Comparison of ENCODE assay signal across 28 cellular contexts in the genomic region with DNA sequence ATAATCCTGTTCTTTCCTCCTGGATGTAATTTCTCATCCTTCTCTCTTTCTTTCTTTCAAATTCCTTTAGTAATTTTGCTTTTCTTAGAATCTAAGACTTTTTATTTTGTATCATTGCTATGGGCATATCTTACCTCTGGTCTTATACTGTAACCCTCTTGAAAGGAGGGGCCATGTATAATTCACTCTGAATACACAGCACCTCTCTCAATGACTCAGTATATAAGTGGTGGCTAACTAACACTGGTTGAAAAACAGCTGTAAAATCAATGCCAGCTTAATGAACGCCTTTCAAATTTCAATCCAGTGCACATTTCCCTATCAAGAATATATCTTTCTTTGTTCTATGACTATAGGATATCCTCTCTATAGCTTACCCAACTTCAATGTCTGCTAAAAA.
"Had no signal": no experiment of that assay in that cellular context is flagged by ENCODE, and none has a peak within 500 bp of the region (broad histone marks: within the 10 kb centered on the region; RNA-seq: fewer than 3 reads in every experiment).

No MANE protein-coding gene starts in this region.

- FAIRE-seq: endothelial cell of umbilical vein, kidney, TTC549, urothelium cell line had no signal

- H3K27me3 ChIP-seq: gastroesophageal sphincter, spleen had no signal

- H3K27ac ChIP-seq: gastroesophageal sphincter, lower lobe of right lung, spleen, thoracic aorta, WERI-Rb-1 had no signal

- H3K9me3 ChIP-seq: gastroesophageal sphincter, lower lobe of right lung, spleen, thoracic aorta had no signal

- H3K4me1 Mint-ChIP-seq: activated CD4-positive, alpha-beta memory T cell treated with anti-CD3 and anti-CD28 coated beads, Interleukin-2, amount 10 ng/mL, durations not matched to agents 7 days and 5 days; activated CD4-positive, alpha-beta T cell treated with anti-CD3 and anti-CD28 coated beads, Interleukin-2, amount 10 ng/mL, durations not matched to agents 7 days and 5 days; activated naive CD8-positive, alpha-beta T cell treated with anti-CD3 and anti-CD28 coated beads, Interleukin-2, amount 50 U/mL, for 24 hours had no signal

- H3K9me3 Mint-ChIP-seq: activated CD4-positive, alpha-beta memory T cell treated with anti-CD3 and anti-CD28 coated beads, Interleukin-2, amount 10 ng/mL, durations not matched to agents 7 days and 5 days; activated CD4-positive, alpha-beta T cell treated with anti-CD3 and anti-CD28 coated beads, Interleukin-2, amount 10 ng/mL, durations not matched to agents 7 days and 5 days; activated naive CD8-positive, alpha-beta T cell treated with anti-CD3 and anti-CD28 coated beads, Interleukin-2, amount 50 U/mL, for 24 hours; activated T-cell treated with anti-CD3 and anti-CD28 coated beads, Interleukin-2, amount 50 U/mL, for 24 hours; activated T-helper 2 cell treated with anti-CD3 and anti-CD28 coated beads, Interferon-gamma antibody, Interleukin-2, Interleukin-4, amounts not matched to agents 10 μg/mL and 5 μg/mL and 100 μg/mL, durations not matched to agents 14 hours and 24 hours and 36 hours; naive thymus-derived CD8-positive, alpha-beta T cell; T-helper 1 cell treated with Interleukin-12 subunit alpha and Interleukin-12 subunit beta and Interleukin-4 antibody, amounts not matched to agents 30 μg/mL and 1 μg/mL, for 36 hours had no signal

- H3K27ac Mint-ChIP-seq: activated CD4-positive, alpha-beta memory T cell treated with anti-CD3 and anti-CD28 coated beads, Interleukin-2, amount 10 ng/mL, durations not matched to agents 7 days and 5 days; activated CD4-positive, alpha-beta T cell treated with anti-CD3 and anti-CD28 coated beads, Interleukin-2, amount 10 ng/mL, durations not matched to agents 7 days and 5 days; activated naive CD8-positive, alpha-beta T cell treated with anti-CD3 and anti-CD28 coated beads, Interleukin-2, amount 50 U/mL, for 24 hours; activated T-cell treated with anti-CD3 and anti-CD28 coated beads, Interleukin-2, amount 50 U/mL, for 24 hours; activated T-helper 2 cell treated with anti-CD3 and anti-CD28 coated beads, Interferon-gamma antibody, Interleukin-2, Interleukin-4, amounts not matched to agents 10 μg/mL and 5 μg/mL and 100 μg/mL, durations not matched to agents 14 hours and 24 hours and 36 hours; T-helper 1 cell treated with Interleukin-12 subunit alpha and Interleukin-12 subunit beta and Interleukin-4 antibody, amounts not matched to agents 30 μg/mL and 1 μg/mL, for 36 hours had no signal

- H3K27me3 Mint-ChIP-seq: activated CD4-positive, alpha-beta memory T cell treated with anti-CD3 and anti-CD28 coated beads, Interleukin-2, amount 10 ng/mL, durations not matched to agents 7 days and 5 days; activated CD4-positive, alpha-beta T cell treated with anti-CD3 and anti-CD28 coated beads, Interleukin-2, amount 10 ng/mL, durations not matched to agents 7 days and 5 days; activated naive CD8-positive, alpha-beta T cell treated with anti-CD3 and anti-CD28 coated beads, Interleukin-2, amount 50 U/mL, for 24 hours; activated T-cell treated with anti-CD3 and anti-CD28 coated beads, Interleukin-2, amount 50 U/mL, for 24 hours; naive thymus-derived CD8-positive, alpha-beta T cell had no signal

- ATAC-seq: activated naive CD8-positive, alpha-beta T cell treated with anti-CD3 and anti-CD28 coated beads, Interleukin-2, amount 50 U/mL, for 24 hours; gastroesophageal sphincter; left colon; naive thymus-derived CD8-positive, alpha-beta T cell; right cardiac atrium had no signal

- H3K4me1 ChIP-seq: gastroesophageal sphincter, lower lobe of right lung, spleen had no signal

- DNase-seq: activated CD4-positive, alpha-beta memory T cell treated with anti-CD3 and anti-CD28 coated beads, Interleukin-2, amount 10 ng/mL, durations not matched to agents 7 days and 5 days; activated CD4-positive, alpha-beta T cell treated with anti-CD3 and anti-CD28 coated beads, Interleukin-2, amount 10 ng/mL, durations not matched to agents 7 days and 5 days; activated CD4-positive, CD25-positive, alpha-beta regulatory T cell treated with anti-CD3 and anti-CD28 coated beads, Interleukin-2, amount 50 U/mL, for 72 hours; activated CD8-positive, alpha-beta memory T cell treated with anti-CD3 and anti-CD28 coated beads, Interleukin-2, amount 50 U/mL, for 48 hours; activated naive CD8-positive, alpha-beta T cell treated with anti-CD3 and anti-CD28 coated beads, Interleukin-2, amount 50 U/mL, for 24 hours; activated T-cell treated with anti-CD3 and anti-CD28 coated beads, Interleukin-2, amount 50 U/mL, for 24 hours; amygdala; cortex of kidney; head of caudate nucleus; hippocampal formation; kidney; left colon; lower lobe of right lung; mesenchymal stem cell; naive thymus-derived CD8-positive, alpha-beta T cell; right cardiac atrium; spleen; stimulated activated naive CD4-positive, alpha-beta T cell treated with Interleukin-2 at 50 U/mL for 16 hours; T-helper 9 cell; trophoblast cell; WERI-Rb-1 had no signal

- H3K4me3 Mint-ChIP-seq: activated CD4-positive, alpha-beta memory T cell treated with anti-CD3 and anti-CD28 coated beads, Interleukin-2, amount 10 ng/mL, durations not matched to agents 7 days and 5 days; activated CD4-positive, alpha-beta T cell treated with anti-CD3 and anti-CD28 coated beads, Interleukin-2, amount 10 ng/mL, durations not matched to agents 7 days and 5 days; activated naive CD8-positive, alpha-beta T cell treated with anti-CD3 and anti-CD28 coated beads, Interleukin-2, amount 50 U/mL, for 24 hours; activated T-cell treated with anti-CD3 and anti-CD28 coated beads, Interleukin-2, amount 50 U/mL, for 24 hours; naive thymus-derived CD8-positive, alpha-beta T cell; T-helper 1 cell treated with Interleukin-12 subunit alpha and Interleukin-12 subunit beta and Interleukin-4 antibody, amounts not matched to agents 30 μg/mL and 1 μg/mL, for 36 hours had no signal

- H3K4me3 ChIP-seq: gastroesophageal sphincter, lower lobe of right lung, spleen, thoracic aorta had no signal
